ENCODE assay signal across 34 cellular contexts in the genomic region with DNA sequence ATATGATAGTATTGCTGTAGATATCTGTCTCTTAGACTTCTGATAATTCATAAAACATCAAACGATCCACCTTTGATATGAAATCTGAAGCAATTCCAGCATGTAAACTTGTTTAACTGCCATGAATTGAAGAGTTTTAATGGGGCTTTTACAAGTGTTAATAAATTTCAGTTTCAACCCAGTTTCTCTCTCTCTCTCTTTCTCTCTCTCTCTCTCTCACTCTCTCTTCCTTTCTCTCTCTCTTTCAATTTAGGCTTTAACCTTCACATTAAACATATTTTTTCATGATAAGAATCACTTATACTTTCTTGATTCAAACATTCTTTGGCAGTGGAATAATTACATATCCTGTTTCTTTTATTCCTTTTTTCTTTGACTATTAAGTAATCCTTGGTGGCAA.
"Had no signal": no experiment of that assay in that cellular context is flagged by ENCODE, and none has a peak within 500 bp of the region (broad histone marks: within the 10 kb centered on the region; RNA-seq: fewer than 3 reads in every experiment).

No MANE protein-coding gene starts in this region.

- H3K27me3 ChIP-seq: MG63 had no signal

- H3K36me3 ChIP-seq: MG63 had no signal

- H3K9me3 ChIP-seq: MG63 had no signal

- H3K4me3 ChIP-seq: MG63 had no signal

- DNase-seq: Karpas-422, Kasumi-1, MG63, MM.1S, MV-4-11, NCI-H1048, NCI-H1092, NCI-H1092 treated with DMSO at 0.1 percent for 48 hours, NCI-H1105, NCI-H1105 treated with DMSO at 0.1 percent for 48 hours, NCI-H1417, NCI-H1417 treated with DMSO at 0.1 percent for 48 hours, NCI-H1436, NCI-H1436 treated with DMSO at 0.1 percent for 48 hours, NCI-H146, NCI-H1694, NCI-H1694 treated with DMSO at 0.1 percent for 48 hours, NCI-H187, NCI-H187 treated with DMSO at 0.1 percent for 48 hours, NCI-H1930, NCI-H2029, NCI-H2029 treated with DMSO at 0.1 percent for 48 hours, NCI-H2081, NCI-H2081 treated with DMSO at 0.1 percent for 48 hours, NCI-H2107, NCI-H2171, NCI-H2171 treated with DMSO at 0.1 percent for 48 hours, NCI-H2227 treated with DMSO at 0.1 percent for 48 hours, NCI-H226, NCI-H345, NCI-H446, NCI-H446 treated with DMSO at 0.1 percent for 48 hours, NCI-H510A, NCI-H510A treated with DMSO at 0.1 percent for 48 hours had no signal
